10 cellular contexts compared by ENCODE assay signal in the genomic region with DNA sequence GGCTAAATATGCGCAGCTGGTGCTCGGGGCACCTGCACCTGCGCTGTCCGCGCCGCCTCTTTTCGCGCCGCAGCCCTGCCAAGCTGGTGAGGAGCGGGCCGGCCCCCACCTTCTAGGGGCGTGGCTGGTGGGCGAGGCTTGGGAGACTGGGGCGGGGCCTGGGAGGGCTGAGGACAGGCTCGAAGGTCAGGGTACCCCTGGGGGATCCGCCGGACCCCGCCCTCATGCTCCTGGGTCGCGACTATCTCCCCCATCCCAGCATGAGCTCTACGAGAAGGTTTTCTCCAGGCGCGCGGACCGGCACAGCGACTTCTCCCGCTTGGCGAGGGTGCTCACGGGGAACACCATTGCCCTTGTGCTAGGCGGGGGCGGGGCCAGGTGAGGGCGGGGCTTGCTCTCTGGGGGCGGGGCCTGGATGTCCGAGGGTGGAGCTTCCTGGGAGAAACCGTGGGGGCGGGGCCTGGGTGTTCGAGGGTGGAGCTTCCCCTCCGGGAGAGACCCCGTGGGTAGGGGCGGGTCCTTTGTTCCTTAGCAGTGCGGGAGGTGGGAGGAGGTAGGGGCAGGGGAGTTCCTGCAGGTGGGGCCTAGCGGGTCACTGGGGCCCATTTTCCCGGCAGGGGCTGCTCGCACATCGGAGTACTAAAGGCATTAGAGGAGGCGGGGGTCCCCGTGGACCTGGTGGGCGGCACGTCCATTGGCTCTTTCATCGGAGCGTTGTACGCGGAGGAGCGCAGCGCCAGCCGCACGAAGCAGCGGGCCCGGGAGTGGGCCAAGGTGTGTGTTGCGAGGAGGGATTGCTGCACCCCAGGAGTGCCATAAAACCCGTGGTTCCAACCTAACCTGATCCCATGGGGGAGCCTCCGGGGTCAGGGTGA. TPM values are rescaled to one million over a fixed set of nuclear protein-coding genes. Genes with fewer than 3 reads are reported as not detected.
DNase-seq lines count a peak whose midpoint lies in the region; ATAC-seq and TF ChIP-seq lines count a peak whose summit lies in the region.
"Had no signal": no experiment of that assay in that cellular context is flagged by ENCODE, and none has a peak within 500 bp of the region (broad histone marks: within the 10 kb centered on the region; RNA-seq: fewer than 3 reads in every experiment).

No MANE protein-coding gene starts in this region.

- H3K79me1 ChIP-seq in H9 (ENCODE audit: insufficient read depth, low read depth, low read length, poor library complexity, severe bottlenecking), result no peaks in the 10 kb centered on the region

- no peaks in the 10 kb centered on the region for H4K20me1 ChIP-seq in H9 (ENCODE audit: control insufficient read depth, insufficient read depth, insufficient read length)

- H3K23ac ChIP-seq in H9 (ENCODE audit: insufficient read length, low read depth, low read length), result no peak overlapping the region

- H3K9me3 Mint-ChIP-seq in H9 (no peaks in the 10 kb centered on the region; a peak in 1 of 5 replicates), natural killer cell (no peaks in the 10 kb centered on the region)
- no peaks in the 10 kb centered on the region for H3K9me3 Mint-ChIP-seq in activated naive CD8-positive, alpha-beta T cell treated with anti-CD3 and anti-CD28 coated beads for 36 hours

- TF ChIP-seq CTCF in BE2C (IDR thresholded peaks at IDR 0.05; ENCODE audit: low read depth, low read length) (no peak), H9 (conservative IDR thresholded peaks at IDR 0.05) (no peak), natural killer cell (IDR thresholded peaks at IDR 0.05) (no peak)

- no peak overlapping the region for H2BK120ac ChIP-seq in H9 (ENCODE audit: low read depth, low read length, poor library complexity, severe bottlenecking)

- ATAC-seq in natural killer cell (peak in 2 of 3 donors; percentile 25 to 46), HG03439 (IDR thresholded peaks at IDR 0.05; ENCODE audit: unreplicated experiment) (no peak), HG02588 (IDR thresholded peaks at IDR 0.05; ENCODE audit: unreplicated experiment) (no peak)

- H3K4me1 Mint-ChIP-seq in H9 (peaks cover 7 to 10% of the 10 kb centered on the region in 2 experiments; a peak in 3 of 4 replicates), natural killer cell (peaks cover 0 to 5% of the 10 kb centered on the region in 2 donors)
- peaks cover 6% of the 10 kb centered on the region for H3K4me1 Mint-ChIP-seq in activated naive CD8-positive, alpha-beta T cell treated with anti-CD3 and anti-CD28 coated beads for 36 hours

- H3K14ac ChIP-seq in H9 (ENCODE audit: insufficient read depth, low read length), result peak overlapping the region; percentile 39; the same call in 1 of the 2 replicates

- no peak overlapping the region for H4K8ac ChIP-seq in H9 (replicated peaks; ENCODE audit: insufficient read length, low read depth, low read length)

- H4K5ac ChIP-seq in H9 (ENCODE audit: insufficient read length, low read depth, low read length), result no peak overlapping the region

- H3K4me2 ChIP-seq in H9 (ENCODE audit: insufficient read depth, insufficient read length, low read length), result peak overlapping the region; percentile 24

- no peak overlapping the region for H3T11ph ChIP-seq in H9 (ENCODE audit: low read length)

- H2BK5ac ChIP-seq in H9 (ENCODE audit: insufficient read length, low read length), result no peak overlapping the region

- H3K56ac ChIP-seq in H9 (ENCODE audit: insufficient read length, low read depth, low read length), result no peak overlapping the region

- H2AK5ac ChIP-seq in H9 (ENCODE audit: insufficient read length, low read length), result no peak overlapping the region

- H3K27me3 ChIP-seq in BE2C (no peaks in the 10 kb centered on the region), H9 (ENCODE audit: insufficient read depth, low read length) (no peaks in the 10 kb centered on the region)
- H3K27me3 ChIP-seq: suprapubic skin had no signal

- H3K27ac Mint-ChIP-seq in H9 (no peak overlapping the region), natural killer cell (no peak overlapping the region)
- no peak overlapping the region for H3K27ac Mint-ChIP-seq in activated naive CD8-positive, alpha-beta T cell treated with anti-CD3 and anti-CD28 coated beads for 36 hours

- no peak overlapping the region for H3K4me3 ChIP-seq in BE2C (ENCODE audit: low read depth, low read length)
- H3K4me3 ChIP-seq: suprapubic skin had no signal

- H3K4me3 Mint-ChIP-seq in H9 (peak overlapping the region in 1 of 2 experiments; percentile 46; a peak in 1 of 5 replicates), natural killer cell (no peak overlapping the region)
- no peak overlapping the region for H3K4me3 Mint-ChIP-seq in activated naive CD8-positive, alpha-beta T cell treated with anti-CD3 and anti-CD28 coated beads for 36 hours

- peaks cover 19 to 64% (median 37%) of the 10 kb centered on the region in 3 experiments; a peak in 6 of 7 replicates for H3K36me3 Mint-ChIP-seq in H9 (ENCODE audit: insufficient read depth in 1 of 3, low read depth in 3 of 3)
- peaks cover 25% of the 10 kb centered on the region for H3K36me3 Mint-ChIP-seq in activated naive CD8-positive, alpha-beta T cell treated with anti-CD3 and anti-CD28 coated beads for 36 hours
- H3K36me3 Mint-ChIP-seq in natural killer cell, result no peaks in the 10 kb centered on the region

- DNase-seq in BE2C (peak; percentile 58), H9 (peak; percentile 90), natural killer cell (no peak), OCI-M1 (lab: John Stamatoyannopoulos, UW) (no peak), cerebellar cortex (ENCODE audit: low spot score) (no peak)
- DNase-seq in activated naive CD8-positive, alpha-beta T cell treated with anti-CD3 and anti-CD28 coated beads for 36 hours, result peak; percentile 23
- DNase-seq: DMS 273 treated with DMSO at 0.1 percent for 48 hours had no signal

- no CpG with 5 or more reads among the region's 62 CpGs for WGBS in H9 (ENCODE audit: extremely low coverage, insufficient read length, low lambda C conversion rate)

- no peak overlapping the region for H2AFZ ChIP-seq in H9 (ENCODE audit: low read length)

- H2BK12ac ChIP-seq in H9 (ENCODE audit: insufficient read length, low read depth, low read length), result no peak overlapping the region

- no peak overlapping the region for H2BK20ac ChIP-seq in H9 (ENCODE audit: low read depth, low read length, poor library complexity, severe bottlenecking)

- no peaks in the 10 kb centered on the region for H3K27me3 Mint-ChIP-seq in H9 (ENCODE audit: low read depth)
- H3K27me3 Mint-ChIP-seq in activated naive CD8-positive, alpha-beta T cell treated with anti-CD3 and anti-CD28 coated beads for 36 hours, result no peaks in the 10 kb centered on the region
- no peaks in the 10 kb centered on the region for H3K27me3 Mint-ChIP-seq in natural killer cell (ENCODE audit: low read depth in 2 of 2)

- H2BK15ac ChIP-seq in H9 (ENCODE audit: low read depth, low read length), result no peak overlapping the region

- H3K4me1 ChIP-seq in BE2C (no peaks in the 10 kb centered on the region), H9 (ENCODE audit: insufficient read depth, low read length) (peaks cover 2% of the 10 kb centered on the region; the same call in 1 of the 2 replicates)
- H3K4me1 ChIP-seq: suprapubic skin had no signal

- intact Hi-C loops in natural killer cell (cut with micrococcal nuclease), result no loop called here

- peaks cover 10% of the 10 kb centered on the region for H3K36me3 ChIP-seq in BE2C

- H3K4ac ChIP-seq in H9 (ENCODE audit: low read depth, low read length), result no peak overlapping the region

- no peak overlapping the region for H3K9ac ChIP-seq in H9 (ENCODE audit: extremely low read depth, insufficient read length, low read length)

- no peaks in the 10 kb centered on the region for H3K79me2 ChIP-seq in H9 (ENCODE audit: insufficient read depth, low read length)

- H3K18ac ChIP-seq in H9 (ENCODE audit: insufficient read length, low read depth, low read length), result peak overlapping the region; percentile 82

- no peak overlapping the region for H4K91ac ChIP-seq in H9 (ENCODE audit: insufficient read length, low read depth, low read length)

- no peak overlapping the region for H3K27ac ChIP-seq in H9 (ENCODE audit: insufficient read length, low read depth, low read length)
- H3K27ac ChIP-seq: suprapubic skin had no signal

- H3K9me3 ChIP-seq in BE2C (no peaks in the 10 kb centered on the region), H9 (ENCODE audit: control insufficient read depth, low read depth, low read length) (no peaks in the 10 kb centered on the region)
- H3K9me3 ChIP-seq: suprapubic skin had no signal

- H3K23me2 ChIP-seq in H9 (ENCODE audit: insufficient read length, low read depth, low read length, poor library complexity, severe bottlenecking), result no peaks in the 10 kb centered on the region

RNA-seq across cellular contexts. Expression of a gene that starts 19.7 kb away (rescaled TPM):
- 55.4 TPM for polyA plus RNA-seq in BE2C (2012; ENCODE audit: insufficient read depth, insufficient read length, low read depth)
- 130 and 135 TPM in 2 replicates for total RNA-seq in H9 (2021)
- 10 to 100 TPM; 67.8 to 68.5 TPM for total RNA-seq in activated naive CD8-positive, alpha-beta T cell treated with anti-CD3 and anti-CD28 coated beads for 36 hours
- 100 to 1,000 TPM; 118 to 190 (median 125) TPM for total RNA-seq in natural killer cell

RNA-seq across cellular contexts. Expression of a gene that starts 32.8 kb away (rescaled TPM):
- polyA plus RNA-seq in BE2C (2012; ENCODE audit: insufficient read depth, insufficient read length, low read depth), result 56.7 TPM
- total RNA-seq in H9 (2021) (15.7 and 18.7 TPM in 2 replicates), natural killer cell (10 to 100 TPM; 22.9 to 37.6 (median 27.8) TPM)
- total RNA-seq in activated naive CD8-positive, alpha-beta T cell treated with anti-CD3 and anti-CD28 coated beads for 36 hours, result 10 to 100 TPM; 12.3 to 12.4 TPM

RNA-seq across cellular contexts. Expression of a gene that starts 39.3 kb away (rescaled TPM):
- 91.0 TPM for polyA plus RNA-seq in BE2C (2012; ENCODE audit: insufficient read depth, insufficient read length, low read depth)
- total RNA-seq in H9 (2021), result 40.5 and 41.5 TPM in 2 replicates
- total RNA-seq in activated naive CD8-positive, alpha-beta T cell treated with anti-CD3 and anti-CD28 coated beads for 36 hours, result 1 to 10 TPM; 6.5 to 7.3 TPM
- total RNA-seq in natural killer cell, result 10 to 100 TPM in 2 of 3 donors, 1 to 10 TPM in 1; 9.8 to 11.6 (median 10.9) TPM

RNA-seq across cellular contexts. Expression of a gene that starts 40.4 kb away (rescaled TPM):
- polyA plus RNA-seq in BE2C (2012; ENCODE audit: insufficient read depth, insufficient read length, low read depth), result 11.5 TPM
- total RNA-seq in H9 (2021) (28.4 and 31.3 TPM in 2 replicates), natural killer cell (under 1 TPM in 2 of 3 donors, not detected in 1; 0.24 to 0.34 TPM)
- under 1 TPM; 0.50 to 0.52 TPM for total RNA-seq in activated naive CD8-positive, alpha-beta T cell treated with anti-CD3 and anti-CD28 coated beads for 36 hours

Comparison
In these comparisons a context has a peak if more than half of its experiments do, and no peak if none do; other contexts are left out.
1. DNase-seq: peak in BE2C (single experiment), H9 (single experiment) and activated naive CD8-positive, alpha-beta T cell treated with anti-CD3 and anti-CD28 coated beads for 36 hours (single experiment); none in natural killer cell (single experiment), OCI-M1 (single experiment) and cerebellar cortex (single experiment).
2. ATAC-seq: peak in natural killer cell (2 of 3); none in HG03439 (single experiment) and HG02588 (single experiment).